ENCODE assay signal across 20 cellular contexts in the genomic region with DNA sequence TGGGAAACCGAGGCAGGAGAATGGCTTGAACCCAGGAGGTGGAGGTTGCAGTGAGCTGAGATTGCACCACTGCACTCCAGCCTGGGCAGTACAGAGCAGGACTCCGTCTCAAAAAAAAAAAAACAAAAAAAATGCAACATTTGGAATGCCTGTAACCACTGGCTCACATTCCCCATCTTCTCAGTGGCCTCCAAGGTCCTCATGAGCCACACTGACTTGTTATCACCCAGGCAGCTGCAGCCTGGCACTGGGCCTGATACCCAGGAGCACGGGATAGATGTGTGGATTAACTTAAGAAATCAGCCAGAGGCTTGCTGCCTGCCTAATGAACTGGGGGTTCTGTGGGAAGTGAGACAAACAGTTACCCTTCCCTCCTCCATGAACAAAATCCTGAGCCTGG. TPM values are rescaled to one million over a fixed set of nuclear protein-coding genes. Genes with fewer than 3 reads are reported as not detected.
"Had no signal": no experiment of that assay in that cellular context is flagged by ENCODE, and none has a peak within 500 bp of the region (broad histone marks: within the 10 kb centered on the region; RNA-seq: fewer than 3 reads in every experiment).

No MANE protein-coding gene starts in this region.

- H3K4me1 ChIP-seq: breast epithelium, prostate gland, suprapubic skin had no signal

- H3K9me3 ChIP-seq: breast epithelium, esophagus muscularis mucosa, heart right ventricle, lower lobe of right lung, prostate gland, sigmoid colon, suprapubic skin had no signal

- FAIRE-seq: endometrium, frontal cortex, kidney had no signal

- H3K27ac ChIP-seq: breast epithelium, esophagus muscularis mucosa, lower lobe of right lung, prostate gland, sigmoid colon, SK-N-MC, suprapubic skin had no signal

- H3K4me3 ChIP-seq: breast epithelium, dorsolateral prefrontal cortex, esophagus muscularis mucosa, heart right ventricle, lower lobe of right lung, prostate gland, sigmoid colon, SK-N-MC, suprapubic skin had no signal

- DNase-seq: activated CD4-positive, alpha-beta T cell treated with anti-CD3 and anti-CD28 coated beads, Interleukin-2, amount 10 ng/mL, durations not matched to agents 7 days and 5 days; activated CD8-positive, alpha-beta memory T cell treated with anti-CD3 and anti-CD28 coated beads for 24 hours; activated naive CD4-positive, alpha-beta T cell treated with anti-CD3 and anti-CD28 coated beads, Interleukin-2, amount 50 U/mL, for 16 hours; amniotic stem cell; dorsolateral prefrontal cortex; kidney; lower lobe of right lung; naive thymus-derived CD8-positive, alpha-beta T cell; sigmoid colon; stimulated activated CD4-positive, alpha-beta T cell treated with anti-CD3 and anti-CD28 coated beads, Interleukin-4, amount 100 ng/mL, for 1 hour; stimulated activated CD8-positive, alpha-beta memory T cell treated with anti-CD3 and anti-CD28 coated beads, Interleukin-4, amount 100 ng/mL, for 48 hours; stimulated activated naive CD8-positive, alpha-beta T cell treated with anti-CD3 and anti-CD28 coated beads, Interleukin-15, Interleukin-2, amounts not matched to agents 100 U/mL and 50 U/mL, for 24 hours had no signal

- H3K36me3 ChIP-seq: breast epithelium, prostate gland, suprapubic skin had no signal

- H3K27me3 ChIP-seq: breast epithelium, esophagus muscularis mucosa, sigmoid colon had no signal

RNA-seq across cellular contexts. Expression of gene JCAD, which starts 23.0 kb away (rescaled TPM):
- total RNA-seq: naive thymus-derived CD8-positive, alpha-beta T cell had no signal
- polyA plus RNA-seq: naive thymus-derived CD8-positive, alpha-beta T cell had no signal
